Comparison of ENCODE assay signal across 15 cellular contexts in the genomic region with DNA sequence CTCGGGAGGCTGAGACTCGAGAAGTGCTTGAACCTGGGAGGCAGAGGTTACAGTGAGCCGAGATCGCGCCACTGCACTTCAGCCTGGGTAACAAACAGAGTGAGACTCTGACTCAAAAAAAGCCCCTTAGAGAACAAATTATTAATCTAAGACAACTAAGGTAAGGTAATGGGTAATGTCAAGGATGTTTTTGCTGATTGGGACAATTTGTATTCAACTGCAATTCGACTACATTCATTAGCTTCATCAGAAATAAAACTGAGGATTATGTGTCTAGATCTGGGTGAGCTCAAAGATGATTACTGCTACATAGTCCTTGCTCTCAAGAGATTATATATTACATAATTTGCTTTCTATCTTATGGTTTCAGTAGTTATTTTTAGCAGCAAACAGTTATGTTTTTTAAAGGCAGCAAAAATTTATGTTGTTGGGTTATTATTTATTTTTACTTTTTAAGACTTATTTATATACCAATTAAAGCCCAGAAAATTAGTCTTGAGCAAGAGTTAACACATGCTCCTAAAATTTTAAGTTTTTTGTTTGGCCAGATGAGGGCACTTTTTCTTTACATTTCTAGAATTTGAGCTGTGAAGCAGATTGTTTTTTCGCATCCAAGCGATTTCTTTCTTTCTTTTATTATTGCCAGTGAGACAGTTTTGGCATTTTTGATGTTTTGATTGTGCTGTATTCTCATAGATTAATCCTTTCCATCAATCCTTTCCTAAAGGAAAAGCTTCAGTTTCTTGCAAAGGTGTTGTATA. TPM values are rescaled to one million over a fixed set of nuclear protein-coding genes. Genes with fewer than 3 reads are reported as not detected.
DNase-seq lines count a peak whose midpoint lies in the region; ATAC-seq and TF ChIP-seq lines count a peak whose summit lies in the region.
"Had no signal": no experiment of that assay in that cellular context is flagged by ENCODE, and none has a peak within 500 bp of the region (broad histone marks: within the 10 kb centered on the region; RNA-seq: fewer than 3 reads in every experiment).

No MANE protein-coding gene starts in this region.

- DNase-seq in left ventricle myocardium inferior, result no peak
- no peak for DNase-seq in cardiac septum (ENCODE audit: low spot score)
- peak; percentile 4 for DNase-seq in NOMO-1 treated with dmso at 0.1 percent for 144 hours (lab: John Stamatoyannopoulos, UW; ENCODE audit: unreplicated experiment)
- no peak for DNase-seq in esophagus muscularis mucosa (ENCODE audit: extremely low spot score)
- no peak for DNase-seq in thoracic aorta (ENCODE audit: low spot score)
- DNase-seq in inferior parietal cortex (ENCODE audit: extremely low spot score), result no peak
- DNase-seq in HuH-7 (ENCODE audit: low spot score), result no peak
- DNase-seq in activated naive CD4-positive, alpha-beta T cell treated with anti-CD3 and anti-CD28 coated beads, Interleukin-2, amount 50 U/mL, for 16 hours, result no peak
- DNase-seq: activated CD8-positive, alpha-beta memory T cell treated with anti-CD3 and anti-CD28 coated beads, Interleukin-2, amount 50 U/mL, for 4 hours; Caco-2; GOT3; nucleus accumbens; T-helper 2 cell; thyroid gland had no signal

- no peak for TF ChIP-seq EP300 in esophagus muscularis mucosa (IDR thresholded peaks at IDR 0.05)

- intact Hi-C loops in left ventricle myocardium inferior (cut with micrococcal nuclease), result loop anchor here (10.0 kb wide), 3 partner anchors 103 to 747 kb away; no protein-coding TSS in a partner anchor
- intact Hi-C loops in cardiac septum (cut with DNase I), result loop anchor here (5.0 kb wide), 1 partner anchor 145 kb away; no protein-coding TSS in a partner anchor
- intact Hi-C loops in esophagus muscularis mucosa (cut with DNase I), result loop anchor here (10.0 kb wide), 2 partner anchors 47 to 317 kb away; no protein-coding TSS in a partner anchor

- TF ChIP-seq POLR2A in esophagus muscularis mucosa (IDR thresholded peaks at IDR 0.05; ENCODE audit: low read depth), result no peak

- H3K4me1 ChIP-seq in left ventricle myocardium inferior, result peaks cover 79% of the 10 kb centered on the region
- peaks cover 17 to 70% (median 68%) of the 10 kb centered on the region in 4 donors for H3K4me1 ChIP-seq in esophagus muscularis mucosa
- H3K4me1 ChIP-seq in thoracic aorta (ENCODE audit: control insufficient read depth in 1 of 2, low read depth in 2 of 2), result peaks cover 8 to 19% of the 10 kb centered on the region in 2 donors
- H3K4me1 ChIP-seq: Caco-2 had no signal

- H3K9me3 ChIP-seq in left ventricle myocardium inferior (replicated peaks) (no peaks in the 10 kb centered on the region), esophagus muscularis mucosa (no peaks in the 10 kb centered on the region), thoracic aorta (no peaks in the 10 kb centered on the region)
- H3K9me3 ChIP-seq: Caco-2, thyroid gland had no signal

- 89% methylated on average over 8 of the region's 8 CpGs for WGBS in esophagus muscularis mucosa

- no peaks in the 10 kb centered on the region for H3K36me3 ChIP-seq in left ventricle myocardium inferior
- H3K36me3 ChIP-seq in esophagus muscularis mucosa, result no peaks in the 10 kb centered on the region
- no peaks in the 10 kb centered on the region for H3K36me3 ChIP-seq in thoracic aorta
- H3K36me3 ChIP-seq: thyroid gland had no signal

- H3K27me3 ChIP-seq in left ventricle myocardium inferior (ENCODE audit: low read depth) (no peaks in the 10 kb centered on the region), esophagus muscularis mucosa (no peaks in the 10 kb centered on the region), thoracic aorta (replicated peaks; ENCODE audit: insufficient read depth) (no peaks in the 10 kb centered on the region)
- H3K27me3 ChIP-seq: thyroid gland had no signal

- no peak for ATAC-seq in thoracic aorta (ENCODE audit: insufficient number of reproducible peaks, low FRiP score, low read depth)

- no peak overlapping the region for H3K4me3 ChIP-seq in left ventricle myocardium inferior
- H3K4me3 ChIP-seq in esophagus muscularis mucosa, result no peak overlapping the region
- peak overlapping the region; percentile 38 for H3K4me3 ChIP-seq in thoracic aorta
- H3K4me3 ChIP-seq: thyroid gland had no signal

- no peak for TF ChIP-seq CTCF in left ventricle myocardium inferior (IDR thresholded peaks at IDR 0.05; ENCODE audit: borderline replicate concordance)
- TF ChIP-seq CTCF in esophagus muscularis mucosa (IDR thresholded peaks at IDR 0.05), result peak in 2 of 3 experiments; percentile 17 to 19
- peak; percentile 32 for TF ChIP-seq CTCF in thoracic aorta (IDR thresholded peaks at IDR 0.05)

- H3K27ac ChIP-seq in left ventricle myocardium inferior (replicated peaks) (peak overlapping the region; percentile 77), esophagus muscularis mucosa (replicated peaks in 1 of 4) (no peak overlapping the region), thoracic aorta (no peak overlapping the region)
- H3K27ac ChIP-seq: HL-60, thyroid gland had no signal

RNA-seq across cellular contexts. Expression of a gene that starts 52.3 kb away (rescaled TPM):
- 60.8 TPM for total RNA-seq in left ventricle myocardium inferior
- total RNA-seq in cardiac septum, result 65.4 TPM
- 10 to 100 TPM; 50.7 to 88.5 (median 58.6) TPM for total RNA-seq in esophagus muscularis mucosa
- 10 to 100 TPM; 18.4 to 27.7 TPM for total RNA-seq in thoracic aorta
